Comparison of ENCODE assay signal across 36 cellular contexts in genomic region chr6:42993445-42993844, GRCh38.
"Had no signal": no experiment of that assay in that cellular context is flagged by ENCODE, and none has a peak within 500 bp of the region (broad histone marks: within the 10 kb centered on the region; RNA-seq: fewer than 3 reads in every experiment).

No MANE protein-coding gene starts in this region.

- H3K4me3 ChIP-seq: breast epithelium, esophagus muscularis mucosa, heart left ventricle, pancreas, prostate gland, stomach, thyroid gland, upper lobe of left lung, vagina had no signal

- H3K9me3 Mint-ChIP-seq: activated CD4-positive, alpha-beta T cell treated with anti-CD3 and anti-CD28 coated beads, Interleukin-2, amount 10 ng/mL, durations not matched to agents 24 days and 14 days; activated CD8-positive, alpha-beta T cell treated with anti-CD3 and anti-CD28 coated beads for 36 hours; activated naive CD8-positive, alpha-beta T cell treated with anti-CD3 and anti-CD28 coated beads, Interleukin-2, amount 50 U/mL, for 24 hours; activated T-cell treated with anti-CD3 and anti-CD28 coated beads, Interleukin-2, amount 50 U/mL, for 72 hours; dendritic cell treated with granulocyte-macrophage colony-stimulating factor and Interleukin-4, amounts not matched to agents 40 ng/mL and 50 ng/mL, for 4 days; endodermal cell; immature natural killer cell; mesothelial cell of epicardium; naive thymus-derived CD4-positive, alpha-beta T cell; neural crest cell; stimulated activated memory B cell treated with anti-CD40 and anti-IgM and Interleukin-4, amounts not matched to agents 10 μg/mL and 1 μg/mL and 100 μg/mL, for 72 hours had no signal

- ATAC-seq: activated CD8-positive, alpha-beta T cell treated with anti-CD3 and anti-CD28 coated beads for 36 hours; activated naive CD8-positive, alpha-beta T cell treated with anti-CD3 and anti-CD28 coated beads, Interleukin-2, amount 50 U/mL, for 24 hours; activated T-cell treated with anti-CD3 and anti-CD28 coated beads, Interleukin-2, amount 50 U/mL, for 72 hours; foreskin keratinocyte; heart left ventricle; left colon; naive thymus-derived CD4-positive, alpha-beta T cell; pancreas; sciatic nerve; stimulated activated memory B cell treated with anti-CD40 and anti-IgM and Interleukin-4, amounts not matched to agents 10 μg/mL and 1 μg/mL and 100 μg/mL, for 72 hours had no signal

- H3K9me3 ChIP-seq: breast epithelium, esophagus muscularis mucosa, heart left ventricle, pancreas, prostate gland, stomach, thyroid gland, upper lobe of left lung, vagina had no signal

- H3K27me3 Mint-ChIP-seq: activated CD4-positive, alpha-beta T cell treated with anti-CD3 and anti-CD28 coated beads, Interleukin-2, amount 10 ng/mL, durations not matched to agents 24 days and 14 days; activated CD8-positive, alpha-beta T cell treated with anti-CD3 and anti-CD28 coated beads for 36 hours; activated naive CD8-positive, alpha-beta T cell treated with anti-CD3 and anti-CD28 coated beads, Interleukin-2, amount 50 U/mL, for 24 hours; dendritic cell treated with granulocyte-macrophage colony-stimulating factor and Interleukin-4, amounts not matched to agents 40 ng/mL and 50 ng/mL, for 4 days; naive thymus-derived CD4-positive, alpha-beta T cell; stimulated activated memory B cell treated with anti-CD40 and anti-IgM and Interleukin-4, amounts not matched to agents 10 μg/mL and 1 μg/mL and 100 μg/mL, for 72 hours had no signal

- H3K27ac Mint-ChIP-seq: activated CD4-positive, alpha-beta T cell treated with anti-CD3 and anti-CD28 coated beads, Interleukin-2, amount 10 ng/mL, durations not matched to agents 24 days and 14 days; activated CD8-positive, alpha-beta T cell treated with anti-CD3 and anti-CD28 coated beads for 36 hours; activated naive CD8-positive, alpha-beta T cell treated with anti-CD3 and anti-CD28 coated beads, Interleukin-2, amount 50 U/mL, for 24 hours; activated T-cell treated with anti-CD3 and anti-CD28 coated beads, Interleukin-2, amount 50 U/mL, for 72 hours; dendritic cell treated with granulocyte-macrophage colony-stimulating factor and Interleukin-4, amounts not matched to agents 40 ng/mL and 50 ng/mL, for 4 days; endodermal cell; mesothelial cell of epicardium; stimulated activated memory B cell treated with anti-CD40 and anti-IgM and Interleukin-4, amounts not matched to agents 10 μg/mL and 1 μg/mL and 100 μg/mL, for 72 hours had no signal

- H3K4me1 ChIP-seq: breast epithelium, foreskin keratinocyte, pancreas, prostate gland had no signal

- H3K27me3 ChIP-seq: breast epithelium, esophagus muscularis mucosa, foreskin keratinocyte, heart left ventricle, pancreas, stomach, thyroid gland, upper lobe of left lung, vagina had no signal

- H3K4me3 Mint-ChIP-seq: activated CD4-positive, alpha-beta T cell treated with anti-CD3 and anti-CD28 coated beads, Interleukin-2, amount 10 ng/mL, durations not matched to agents 24 days and 14 days; activated CD8-positive, alpha-beta T cell treated with anti-CD3 and anti-CD28 coated beads for 36 hours; activated naive CD8-positive, alpha-beta T cell treated with anti-CD3 and anti-CD28 coated beads, Interleukin-2, amount 50 U/mL, for 24 hours; activated T-cell treated with anti-CD3 and anti-CD28 coated beads, Interleukin-2, amount 50 U/mL, for 72 hours; dendritic cell treated with granulocyte-macrophage colony-stimulating factor and Interleukin-4, amounts not matched to agents 40 ng/mL and 50 ng/mL, for 4 days; endodermal cell; immature natural killer cell; mesothelial cell of epicardium; naive thymus-derived CD4-positive, alpha-beta T cell; neural crest cell; stimulated activated memory B cell treated with anti-CD40 and anti-IgM and Interleukin-4, amounts not matched to agents 10 μg/mL and 1 μg/mL and 100 μg/mL, for 72 hours had no signal

- DNase-seq: activated CD4-positive, alpha-beta T cell treated with anti-CD3 and anti-CD28 coated beads, Interleukin-2, amount 10 ng/mL, durations not matched to agents 24 days and 14 days; activated CD4-positive, CD25-positive, alpha-beta regulatory T cell treated with anti-CD3 and anti-CD28 coated beads, Interleukin-2, amount 50 U/mL, for 72 hours; activated CD8-positive, alpha-beta T cell treated with anti-CD3 and anti-CD28 coated beads for 36 hours; activated gamma-delta T cell; activated naive CD4-positive, alpha-beta T cell treated with anti-CD3 and anti-CD28 coated beads, Interleukin-2, amount 50 U/mL, for 16 hours; activated naive CD8-positive, alpha-beta T cell treated with anti-CD3 and anti-CD28 coated beads, Interleukin-2, amount 50 U/mL, for 24 hours; activated T-cell treated with anti-CD3 and anti-CD28 coated beads, Interleukin-2, amount 50 U/mL, for 72 hours; amygdala; central memory CD4-positive, alpha-beta T cell; endodermal cell; foreskin keratinocyte; heart left ventricle; hypothalamus; immature natural killer cell; kidney; left colon; mammary epithelial cell; naive thymus-derived CD4-positive, alpha-beta T cell; nucleus accumbens; pancreas; retina; small intestine; stimulated activated CD4-positive, alpha-beta T cell treated with anti-CD3 and anti-CD28 coated beads, Interleukin-4, amount 100 ng/mL, for 24 hours; stomach; thyroid gland; upper lobe of left lung had no signal

- H3K36me3 ChIP-seq: breast epithelium, pancreas had no signal

- H3K4me1 Mint-ChIP-seq: activated naive CD8-positive, alpha-beta T cell treated with anti-CD3 and anti-CD28 coated beads, Interleukin-2, amount 50 U/mL, for 24 hours; mesothelial cell of epicardium had no signal

- H3K27ac ChIP-seq: breast epithelium, esophagus muscularis mucosa, foreskin keratinocyte, heart left ventricle, pancreas, prostate gland, stomach, thyroid gland, upper lobe of left lung, vagina, VCaP had no signal
